ENCODE assay signal across 29 cellular contexts in the genomic region with DNA sequence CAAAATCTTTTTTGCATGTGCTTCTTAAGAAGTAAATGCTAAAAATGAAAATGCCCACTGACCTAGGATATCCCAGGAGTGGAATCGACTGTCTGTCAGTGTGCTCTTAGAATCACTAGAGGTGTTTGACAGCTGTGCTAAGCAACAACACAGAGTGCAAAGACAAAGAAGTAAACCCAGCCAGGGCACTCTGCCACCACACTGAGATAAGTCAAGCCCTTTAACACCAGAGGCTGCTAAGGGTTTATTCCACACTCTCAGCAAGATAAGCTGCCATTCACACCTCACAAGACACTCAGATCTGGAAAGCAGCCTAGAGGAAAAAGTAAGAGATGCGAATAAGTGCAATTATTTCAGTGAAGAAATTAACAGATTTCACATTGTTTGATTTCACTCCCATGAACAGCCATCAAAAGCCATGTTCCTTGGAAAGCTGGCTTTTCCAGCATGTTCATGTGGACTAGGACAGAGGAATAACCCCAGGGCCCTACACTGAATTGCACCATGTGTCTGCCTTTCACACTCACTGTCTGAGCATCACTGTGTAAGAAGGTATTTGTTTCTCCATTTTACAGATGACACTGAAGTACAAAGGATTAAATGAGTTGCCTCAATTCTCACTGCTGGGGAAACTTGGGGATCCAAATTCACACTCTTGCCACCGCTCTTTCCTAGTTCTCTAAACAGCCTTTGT. TPM values are rescaled to one million over a fixed set of nuclear protein-coding genes. Genes with fewer than 3 reads are reported as not detected.
"Had no signal": no experiment of that assay in that cellular context is flagged by ENCODE, and none has a peak within 500 bp of the region (broad histone marks: within the 10 kb centered on the region; RNA-seq: fewer than 3 reads in every experiment).

No MANE protein-coding gene starts in this region.

- H3K36me3 Mint-ChIP-seq: activated CD4-positive, alpha-beta memory T cell treated with anti-CD3 and anti-CD28 coated beads for 36 hours; activated naive CD4-positive, alpha-beta T cell treated with anti-CD3 and anti-CD28 coated beads, Interleukin-2, amount 50 U/mL, for 72 hours; naive thymus-derived CD4-positive, alpha-beta T cell; neural progenitor cell had no signal

- ATAC-seq: left lobe of liver; mucosa of descending colon; naive thymus-derived CD4-positive, alpha-beta T cell; psoas muscle; right lobe of liver had no signal

- H3K27me3 ChIP-seq: adrenal gland, neural progenitor cell, right lobe of liver, tibial artery had no signal

- H3K27ac Mint-ChIP-seq: activated CD4-positive, alpha-beta memory T cell treated with anti-CD3 and anti-CD28 coated beads for 36 hours; activated naive CD4-positive, alpha-beta T cell treated with anti-CD3 and anti-CD28 coated beads, Interleukin-2, amount 50 U/mL, for 72 hours; activated T-helper 1 cell treated with anti-CD3 and anti-CD28 coated beads, Interleukin-12 subunit alpha, Interleukin-12 subunit beta, Interleukin-2, Interleukin-4 antibody, amounts not matched to agents 30 ng/mL and 10 ng/mL and 1 ng/mL, durations not matched to agents 14 hours and 24 hours and 36 hours; dendritic cell treated with granulocyte-macrophage colony-stimulating factor and Interleukin-4, amounts not matched to agents 40 ng/mL and 50 ng/mL, for 4 days; naive thymus-derived CD4-positive, alpha-beta T cell; neural progenitor cell had no signal

- H3K9me3 ChIP-seq: adrenal gland, mucosa of descending colon, psoas muscle, right lobe of liver, tibial artery had no signal

- H2AFZ ChIP-seq: neural progenitor cell had no signal

- H3K4me3 ChIP-seq: adrenal gland, mucosa of descending colon, neural progenitor cell, psoas muscle, right lobe of liver, tibial artery had no signal

- H3K36me3 ChIP-seq: adrenal gland, neural progenitor cell, right lobe of liver, tibial artery had no signal

- H3K9ac ChIP-seq: neural progenitor cell had no signal

- H3K9me3 Mint-ChIP-seq: activated CD4-positive, alpha-beta memory T cell treated with anti-CD3 and anti-CD28 coated beads for 36 hours; activated naive CD4-positive, alpha-beta T cell treated with anti-CD3 and anti-CD28 coated beads, Interleukin-2, amount 50 U/mL, for 72 hours; activated T-helper 1 cell treated with anti-CD3 and anti-CD28 coated beads, Interleukin-12 subunit alpha, Interleukin-12 subunit beta, Interleukin-2, Interleukin-4 antibody, amounts not matched to agents 30 ng/mL and 10 ng/mL and 1 ng/mL, durations not matched to agents 14 hours and 24 hours and 36 hours; dendritic cell treated with granulocyte-macrophage colony-stimulating factor and Interleukin-4, amounts not matched to agents 40 ng/mL and 50 ng/mL, for 4 days; naive thymus-derived CD4-positive, alpha-beta T cell; neural progenitor cell had no signal

- FAIRE-seq: astrocyte, bronchial epithelial cell, keratinocyte, small intestine had no signal

- H3K4me1 ChIP-seq: adrenal gland, neural progenitor cell, psoas muscle, right lobe of liver, tibial artery had no signal

- H3K4me3 Mint-ChIP-seq: activated CD4-positive, alpha-beta memory T cell treated with anti-CD3 and anti-CD28 coated beads for 36 hours; activated CD4-positive, alpha-beta T cell treated with anti-CD3 and anti-CD28 coated beads for 36 hours; activated T-helper 1 cell treated with anti-CD3 and anti-CD28 coated beads, Interleukin-12 subunit alpha, Interleukin-12 subunit beta, Interleukin-2, Interleukin-4 antibody, amounts not matched to agents 30 ng/mL and 10 ng/mL and 1 ng/mL, durations not matched to agents 14 hours and 24 hours and 36 hours; dendritic cell treated with granulocyte-macrophage colony-stimulating factor and Interleukin-4, amounts not matched to agents 40 ng/mL and 50 ng/mL, for 4 days; naive thymus-derived CD4-positive, alpha-beta T cell; neural progenitor cell had no signal

- DNase-seq: activated CD4-positive, alpha-beta memory T cell treated with anti-CD3 and anti-CD28 coated beads for 36 hours; activated CD4-positive, alpha-beta T cell treated with anti-CD3 and anti-CD28 coated beads for 36 hours; activated gamma-delta T cell treated with Interleukin-2 at 50 U/mL for 16 hours; activated T-cell treated with anti-CD3 and anti-CD28 coated beads for 4 hours; adrenal gland; foreskin fibroblast; glutamatergic neuron; mucosa of descending colon; naive thymus-derived CD4-positive, alpha-beta T cell; psoas muscle; right lobe of liver; small intestine; stimulated activated CD4-positive, alpha-beta T cell treated with anti-CD3 and anti-CD28 coated beads, Interleukin-15, amount 100 ng/mL, for 24 hours; stimulated activated CD4-positive, alpha-beta T cell treated with anti-CD3 and anti-CD28 coated beads, Interleukin-2, amount 100 ng/mL, for 48 hours; T1000; tibial artery had no signal

- H3K27ac ChIP-seq: adrenal gland, epithelial cell of prostate, neural progenitor cell, psoas muscle, right lobe of liver, tibial artery had no signal

- H3K4me2 ChIP-seq: neural progenitor cell had no signal

RNA-seq across cellular contexts. Expression of a gene that starts 6.0 kb away (rescaled TPM):
- total RNA-seq: activated CD4-positive, alpha-beta memory T cell treated with anti-CD3 and anti-CD28 coated beads for 36 hours; activated CD4-positive, alpha-beta T cell treated with anti-CD3 and anti-CD28 coated beads for 36 hours; activated naive CD4-positive, alpha-beta T cell treated with anti-CD3 and anti-CD28 coated beads, Interleukin-2, amount 50 U/mL, for 72 hours; activated T-helper 1 cell treated with anti-CD3 and anti-CD28 coated beads, Interleukin-12 subunit alpha, Interleukin-12 subunit beta, Interleukin-2, Interleukin-4 antibody, amounts not matched to agents 30 ng/mL and 10 ng/mL and 1 ng/mL, durations not matched to agents 14 hours and 24 hours and 36 hours; adrenal gland; astrocyte; bronchial epithelial cell; chondrocyte; naive thymus-derived CD4-positive, alpha-beta T cell; osteoblast; subcutaneous adipose tissue; urinary bladder had no signal
- polyA plus RNA-seq: adrenal gland; naive thymus-derived CD4-positive, alpha-beta T cell; psoas muscle; small intestine; urinary bladder had no signal
